21 cellular contexts compared by ENCODE assay signal in genomic region chrX:113644426-113644825, GRCh38.
DNase-seq lines count a peak whose midpoint lies in the region; ATAC-seq, FAIRE-seq and TF ChIP-seq lines count a peak whose summit lies in the region.
"Had no signal": no experiment of that assay in that cellular context is flagged by ENCODE, and none has a peak within 500 bp of the region (broad histone marks: within the 10 kb centered on the region; RNA-seq: fewer than 3 reads in every experiment).

No MANE protein-coding gene starts in this region.

- H3K36me3 ChIP-seq in bronchial epithelial cell (ENCODE audit: control insufficient read depth, insufficient read depth, low read length) = no peaks in the 10 kb centered on the region
- H3K36me3 ChIP-seq: HAP-1, left ventricle myocardium inferior, neutrophil had no signal

- ATAC-seq in HG03432 (IDR thresholded peaks at IDR 0.05; ENCODE audit: unreplicated experiment) = no peak
- ATAC-seq: SK-N-SH treated with all-trans-retinoic acid at 6 μM for 48 hours; stimulated activated effector memory CD8-positive, alpha-beta T cell treated with anti-CD3 and anti-CD28 coated beads, Interleukin-12 subunit alpha, Interleukin-12 subunit beta, amount 100 ng/mL, for 72 hours had no signal

- DNase-seq in Daoy (ENCODE audit: low read depth) = peak; percentile 7
- DNase-seq in M059J (ENCODE audit: low read depth) = peak; percentile 82
- DNase-seq in bronchial epithelial cell (ENCODE audit: low read depth) = peak; percentile 0
- peak; percentile 15 for DNase-seq in non-pigmented ciliary epithelial cell (ENCODE audit: low read depth)
- DNase-seq in DMS 273 treated with DMSO at 0.1 percent for 48 hours (lab: John Stamatoyannopoulos, UW) = no peak
- no peak for DNase-seq in activated CD4-positive, alpha-beta T cell treated with anti-CD3 and anti-CD28 coated beads for 4 hours
- DNase-seq in HuH-7.5 (ENCODE audit: low spot score) = no peak
- DNase-seq: activated CD4-positive, CD25-positive, alpha-beta regulatory T cell treated with anti-CD3 and anti-CD28 coated beads, Interleukin-2, amount 50 U/mL, for 72 hours; activated CD8-positive, alpha-beta memory T cell treated with anti-CD3 and anti-CD28 coated beads for 24 hours; activated naive CD8-positive, alpha-beta T cell treated with anti-CD3 and anti-CD28 coated beads, Interleukin-2, amount 10 ng/mL, durations not matched to agents 7 days and 5 days; COR-L47; head of caudate nucleus; left ventricle myocardium inferior; retina; stimulated activated CD4-positive, alpha-beta T cell treated with anti-CD3 and anti-CD28 coated beads, Interleukin-15, amount 100 ng/mL, for 24 hours; T1000 had no signal

- no peak for FAIRE-seq in bronchial epithelial cell (lab: Jason Lieb, UNC)

- TF ChIP-seq CTCF in bronchial epithelial cell (IDR thresholded peaks at IDR 0.05; ENCODE audit: insufficient read depth, low read length, severe bottlenecking) = no peak

- no peaks in the 10 kb centered on the region for H3K27me3 ChIP-seq in bronchial epithelial cell (ENCODE audit: control insufficient read depth, insufficient read depth, low read length)
- H3K27me3 ChIP-seq: neutrophil had no signal

- no peak overlapping the region for H3K4me3 ChIP-seq in bronchial epithelial cell (ENCODE audit: low read depth, low read length)
- H3K4me3 ChIP-seq: HAP-1, left ventricle myocardium inferior had no signal

Comparison
In these comparisons a context has a peak if more than half of its experiments do, and no peak if none do; other contexts are left out.
1. DNase-seq: peak in Daoy (single experiment), M059J (single experiment), bronchial epithelial cell (single experiment) and non-pigmented ciliary epithelial cell (single experiment); none in DMS 273 treated with DMSO at 0.1 percent for 48 hours (single experiment), activated CD4-positive, alpha-beta T cell treated with anti-CD3 and anti-CD28 coated beads for 4 hours (0 of 2) and HuH-7.5 (single experiment).